ENCODE assay signal across 9 cellular contexts in genomic region chr10:100535338-100535714, GRCh38. TPM values are rescaled to one million over a fixed set of nuclear protein-coding genes. Genes with fewer than 3 reads are reported as not detected.
DNase-seq lines count a peak whose midpoint lies in the region; ATAC-seq and TF ChIP-seq lines count a peak whose summit lies in the region.
"Had no signal": no experiment of that assay in that cellular context is flagged by ENCODE, and none has a peak within 500 bp of the region (broad histone marks: within the 10 kb centered on the region; RNA-seq: fewer than 3 reads in every experiment).

No MANE protein-coding gene starts in this region.

- TF ChIP-seq CTCF in AG09309 (IDR thresholded peaks at IDR 0.05; ENCODE audit: control insufficient read depth, insufficient read depth, low read depth, low read length, missing control alignments): no peak

- DNase-seq in AG09309 (ENCODE audit: low read depth) (no peak), ecto neural progenitor cell (ENCODE audit: low spot score) (no peak), NCI-H128 (lab: John Stamatoyannopoulos, UW; ENCODE audit: unreplicated experiment) (no peak), DMS53 treated with DMSO at 0.1 percent for 48 hours (lab: John Stamatoyannopoulos, UW; ENCODE audit: unreplicated experiment) (no peak)
- DNase-seq in activated naive CD8-positive, alpha-beta T cell treated with anti-CD3 and anti-CD28 coated beads, Interleukin-2, amount 50 U/mL, for 24 hours: no peak

- 0 to 50% methylated on average over 2 to 4 of the region's 4 CpGs for WGBS in mesodermal cell (ENCODE audit: insufficient coverage in 2 of 2), 2 experiments

- peaks cover 5% of the 10 kb centered on the region for H3K9me3 ChIP-seq in mesodermal cell (ENCODE audit: control insufficient read depth, low read length)

- H3K27ac ChIP-seq in mesodermal cell (ENCODE audit: low read depth, low read length, severe bottlenecking): no peak overlapping the region

- peaks cover 31% of the 10 kb centered on the region for H3K36me3 ChIP-seq in mesodermal cell (ENCODE audit: control insufficient read depth, insufficient read depth, low read length)

- H3K4me3 ChIP-seq in AG09309 (ENCODE audit: control insufficient read depth, low read depth, low read length): peak overlapping the region; percentile 13; the same call in 1 of the 2 replicates
- H3K4me3 ChIP-seq in mesodermal cell (ENCODE audit: extremely low read depth, insufficient read depth, low read length, poor library complexity, severe bottlenecking): peak overlapping the region; percentile 88

- H3K4me1 Mint-ChIP-seq in activated naive CD8-positive, alpha-beta T cell treated with anti-CD3 and anti-CD28 coated beads, Interleukin-2, amount 50 U/mL, for 24 hours: peaks cover 17% of the 10 kb centered on the region

- H3K36me3 Mint-ChIP-seq in activated naive CD8-positive, alpha-beta T cell treated with anti-CD3 and anti-CD28 coated beads, Interleukin-2, amount 50 U/mL, for 24 hours (ENCODE audit: low read depth): peaks cover 19% of the 10 kb centered on the region

- peaks cover 11% of the 10 kb centered on the region for H3K4me1 ChIP-seq in mesodermal cell (ENCODE audit: control insufficient read depth, insufficient read depth, low read length, poor library complexity, severe bottlenecking)

- no peak overlapping the region for H3K27ac Mint-ChIP-seq in activated naive CD8-positive, alpha-beta T cell treated with anti-CD3 and anti-CD28 coated beads, Interleukin-2, amount 50 U/mL, for 24 hours
- H3K27ac Mint-ChIP-seq: T-cell had no signal

- H3K4me3 Mint-ChIP-seq in activated naive CD8-positive, alpha-beta T cell treated with anti-CD3 and anti-CD28 coated beads, Interleukin-2, amount 50 U/mL, for 24 hours: no peak overlapping the region
- H3K4me3 Mint-ChIP-seq: T-cell had no signal

- no peaks in the 10 kb centered on the region for H3K9me3 Mint-ChIP-seq in activated naive CD8-positive, alpha-beta T cell treated with anti-CD3 and anti-CD28 coated beads, Interleukin-2, amount 50 U/mL, for 24 hours
- H3K9me3 Mint-ChIP-seq: T-cell had no signal

- no peaks in the 10 kb centered on the region for H3K27me3 Mint-ChIP-seq in activated naive CD8-positive, alpha-beta T cell treated with anti-CD3 and anti-CD28 coated beads, Interleukin-2, amount 50 U/mL, for 24 hours
- H3K27me3 Mint-ChIP-seq: T-cell had no signal

- ATAC-seq in HG02588 (IDR thresholded peaks at IDR 0.05; ENCODE audit: unreplicated experiment) (peak; percentile 2), GM18520 (IDR thresholded peaks at IDR 0.05; ENCODE audit: unreplicated experiment) (no peak)
- peak; percentile 6 for ATAC-seq in activated naive CD8-positive, alpha-beta T cell treated with anti-CD3 and anti-CD28 coated beads, Interleukin-2, amount 50 U/mL, for 24 hours

RNA-seq across cellular contexts. Expression of gene HIF1AN, which starts 0.4 kb away (rescaled TPM):
- polyA plus RNA-seq in mesodermal cell (2013, experiment 1 of 2): 23.2 TPM
- polyA plus RNA-seq in mesodermal cell (2013, experiment 2 of 2): 20.1 TPM

RNA-seq across cellular contexts. Expression of gene NDUFB8, which starts 5.7 kb away (rescaled TPM):
- polyA plus RNA-seq in mesodermal cell (2013, experiment 1 of 2): 221 TPM
- polyA plus RNA-seq in mesodermal cell (2013, experiment 2 of 2): 196 TPM

RNA-seq across cellular contexts. Expression of gene SEC31B, which starts 15.7 kb away (rescaled TPM):
- 7.7 TPM for polyA plus RNA-seq in mesodermal cell (2013, experiment 1 of 2)
- 6.2 TPM for polyA plus RNA-seq in mesodermal cell (2013, experiment 2 of 2)
